Comparison of ENCODE assay signal across 23 cellular contexts in the genomic region with DNA sequence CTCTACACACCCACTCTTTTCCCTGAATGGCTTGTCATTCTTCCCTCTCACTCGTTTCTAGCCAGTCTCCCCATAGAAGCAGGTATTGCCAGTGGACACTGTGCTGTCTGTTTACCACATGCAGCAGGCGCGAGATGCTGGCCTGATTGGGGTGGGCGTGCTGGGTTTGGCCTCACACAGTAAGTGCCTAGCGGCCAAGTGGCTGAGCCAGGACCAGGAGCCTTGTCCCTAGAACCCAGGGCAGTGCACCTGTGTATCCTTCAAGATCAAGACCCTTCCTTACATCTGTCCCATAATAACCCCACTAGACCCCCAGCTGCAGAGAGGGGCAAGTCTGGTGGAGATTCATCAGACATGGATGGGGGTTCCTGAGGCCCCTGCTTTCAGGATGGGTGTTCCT.
"Had no signal": no experiment of that assay in that cellular context is flagged by ENCODE, and none has a peak within 500 bp of the region (broad histone marks: within the 10 kb centered on the region; RNA-seq: fewer than 3 reads in every experiment).

No MANE protein-coding gene starts in this region.

- DNase-seq: Kasumi-1, MM.1S, MV-4-11, NCI-H1048, NCI-H1105, NCI-H1417, NCI-H1436 treated with DMSO at 0.1 percent for 48 hours, NCI-H1694, NCI-H187 treated with DMSO at 0.1 percent for 48 hours, NCI-H2029 treated with DMSO at 0.1 percent for 48 hours, NCI-H2171 treated with DMSO at 0.1 percent for 48 hours, NCI-H345, NCI-H446 treated with DMSO at 0.1 percent for 48 hours, NCI-H510A treated with DMSO at 0.1 percent for 48 hours, NCI-H526, NCI-H774, Right ventricle myocardium superior, RPMI8226, SIG-M5 had no signal

- H3K4me1 ChIP-seq: SJSA1 had no signal

- H3K27ac ChIP-seq: KMS-11, SJSA1, SK-N-MC had no signal

- H3K36me3 ChIP-seq: SJSA1 had no signal

- H3K27me3 ChIP-seq: SJSA1 had no signal

- ATAC-seq: K562 had no signal

- H3K4me3 ChIP-seq: K562, SJSA1, SK-N-MC had no signal
